ENCODE assay signal across 8 cellular contexts in genomic region chr19:45771331-45771933, GRCh38. TPM values are rescaled to one million over a fixed set of nuclear protein-coding genes. Genes with fewer than 3 reads are reported as not detected.
DNase-seq lines count a peak whose midpoint lies in the region; ATAC-seq and TF ChIP-seq lines count a peak whose summit lies in the region.

No MANE protein-coding gene starts in this region.

- CTCF ChIA-PET in Calu3 (lab: Charles Lee): interaction anchor here (1.8 to 2.9 kb wide), 3 partner anchors 11 to 306 kb away, joined by 4 to 43 read pairs (median 8); partner anchors contain the start of gene DMPK

- H3K27me3 Mint-ChIP-seq in Calu3 (ENCODE audit: unreplicated experiment): no peaks in the 10 kb centered on the region

- peak overlapping the region; percentile 88 for H3K27ac Mint-ChIP-seq in Calu3 (ENCODE audit: unreplicated experiment)

- no peak for TF ChIP-seq CTCF in Calu3 (IDR thresholded peaks at IDR 0.05; ENCODE audit: unreplicated experiment)
- TF ChIP-seq CTCF in Peyer's patch (IDR thresholded peaks at IDR 0.05): no peak
- TF ChIP-seq CTCF in psoas muscle (IDR thresholded peaks at IDR 0.05): no peak

- no peaks in the 10 kb centered on the region for H3K36me3 ChIP-seq in Peyer's patch
- H3K36me3 ChIP-seq in psoas muscle (ENCODE audit: insufficient read depth in 1 of 2, low read depth in 1 of 2): peaks cover 0 to 43% of the 10 kb centered on the region in 2 donors

- H3K4me3 ChIP-seq in Peyer's patch (peak overlapping the region in 2 of 4 donors; percentile 86 to 89), psoas muscle (peak overlapping the region; percentile 87)

- H3K36me3 Mint-ChIP-seq in Calu3 (ENCODE audit: insufficient read depth, unreplicated experiment): peaks cover 82% of the 10 kb centered on the region

- TF ChIP-seq POLR2A in Peyer's patch (IDR thresholded peaks at IDR 0.05) (no peak), erythroblast (IDR thresholded peaks at IDR 0.05; ENCODE audit: low read length) (no peak)

- no peaks in the 10 kb centered on the region for H3K9me3 Mint-ChIP-seq in Calu3 (ENCODE audit: low read depth, unreplicated experiment)

- ATAC-seq in left ventricle myocardium superior: no peak
- no peak for ATAC-seq in psoas muscle

- DNase-seq in Calu3: no peak
- no peak for DNase-seq in Peyer's patch
- peak; percentile 54 for DNase-seq in left ventricle myocardium superior
- no peak for DNase-seq in psoas muscle
- DNase-seq in NCI-H524 (lab: John Stamatoyannopoulos, UW): no peak
- DNase-seq in MV-4-11 (lab: John Stamatoyannopoulos, UW): no peak
- DNase-seq in erythroblast (lab: John Stamatoyannopoulos, UW): no peak
- DNase-seq in AG08396 (ENCODE audit: low spot score): no peak

- peaks cover 0 to 32% (median 13%) of the 10 kb centered on the region in 4 donors for H3K4me1 ChIP-seq in Peyer's patch
- peaks cover 16% of the 10 kb centered on the region for H3K4me1 ChIP-seq in psoas muscle

- H3K27me3 ChIP-seq in Peyer's patch: no peaks in the 10 kb centered on the region
- no peaks in the 10 kb centered on the region for H3K27me3 ChIP-seq in psoas muscle (ENCODE audit: insufficient read depth in 3 of 3, low read length in 2 of 3)

- H3K27ac ChIP-seq in Peyer's patch (peak overlapping the region; percentile 76 to 99 (median 91)), psoas muscle (peak overlapping the region; percentile 95)

- H3K9me3 ChIP-seq in Peyer's patch (no peaks in the 10 kb centered on the region), psoas muscle (no peaks in the 10 kb centered on the region)

- intact Hi-C loops in Calu3 (cut with micrococcal nuclease; ENCODE audit: unreplicated experiment) (no loop called here), left ventricle myocardium superior (cut with micrococcal nuclease) (no loop called here), psoas muscle (cut with DNase I) (loop anchor here in 1 of 2 donors (2.0 kb wide), 1 partner anchor 27 kb away; no protein-coding TSS in a partner anchor)

- peak overlapping the region; percentile 84 for H3K4me3 Mint-ChIP-seq in Calu3 (ENCODE audit: low read depth, unreplicated experiment)

- WGBS in psoas muscle, 3 donors: 75 to 84% (median 83%) methylated on average over 38 to 46 of the region's 46 CpGs

- no TSS peak for BruUV-seq in Calu3 (replicated peaks; lab: Mats Ljungman, UMichigan)

- H3K4me1 Mint-ChIP-seq in Calu3 (ENCODE audit: low read depth, unreplicated experiment): peaks cover 21% of the 10 kb centered on the region

RNA-seq across cellular contexts. Expression of gene SIX5, which starts 2.4 kb away (rescaled TPM):
- total RNA-seq in Calu3 (2022) (12.9 and 15.0 TPM in 2 replicates), Peyer's patch (10 to 100 TPM in 1 of 4 donors, 1 to 10 TPM in 3; 3.3 to 11.5 (median 6.2) TPM), left ventricle myocardium superior (26.1 TPM), psoas muscle (10 to 100 TPM in 1 of 4 donors, 1 to 10 TPM in 3; 9.2 to 14.5 (median 9.4) TPM)
- 1 to 10 TPM; 7.0 to 9.1 (median 8.7) TPM for polyA plus RNA-seq in psoas muscle

RNA-seq across cellular contexts. Expression of gene DMPK, which starts 10.9 kb away (rescaled TPM):
- 70.8 and 76.0 TPM in 2 replicates for total RNA-seq in Calu3 (2022)
- 10 to 100 TPM; 10.5 to 63.5 (median 43.5) TPM for total RNA-seq in Peyer's patch
- 275 TPM for total RNA-seq in left ventricle myocardium superior
- total RNA-seq in psoas muscle: 100 to 1,000 TPM; 132 to 617 (median 337) TPM
- 10 to 100 TPM; 53.0 to 77.7 (median 77.0) TPM for polyA plus RNA-seq in psoas muscle

RNA-seq across cellular contexts. Expression of gene DMWD, which starts 21.2 kb away (rescaled TPM):
- total RNA-seq in Calu3 (2022) (74.9 and 76.9 TPM in 2 replicates), Peyer's patch (10 to 100 TPM; 20.8 to 63.8 (median 35.4) TPM), left ventricle myocardium superior (64.6 TPM), psoas muscle (100 to 1,000 TPM in 1 of 4 donors, 10 to 100 TPM in 3; 50.8 to 104 (median 66.9) TPM)
- 10 to 100 TPM; 38.4 to 61.8 (median 48.2) TPM for polyA plus RNA-seq in psoas muscle

RNA-seq across cellular contexts. Expression of gene MEIOSIN, which starts 38.2 kb away (rescaled TPM):
- not detected in 2 replicates for total RNA-seq in Calu3 (2022)
- not detected for total RNA-seq in Peyer's patch
- not detected for total RNA-seq in left ventricle myocardium superior
- total RNA-seq in psoas muscle: not detected
- under 1 TPM in 1 of 3 donors, not detected in 2; 0.01 TPM for polyA plus RNA-seq in psoas muscle

RNA-seq across cellular contexts. Expression of gene FBXO46, which starts 40.7 kb away (rescaled TPM):
- total RNA-seq in Calu3 (2022): 43.8 and 53.6 TPM in 2 replicates
- total RNA-seq in Peyer's patch: 10 to 100 TPM in 3 of 4 donors, 1 to 10 TPM in 1; 8.3 to 25.2 (median 19.7) TPM
- 15.4 TPM for total RNA-seq in left ventricle myocardium superior
- 10 to 100 TPM in 2 of 4 donors, 1 to 10 TPM in 2; 6.4 to 13.0 (median 9.9) TPM for total RNA-seq in psoas muscle
- 1 to 10 TPM; 4.6 to 9.5 (median 5.0) TPM for polyA plus RNA-seq in psoas muscle
